1 cellular context compared by ENCODE assay signal in the genomic region with DNA sequence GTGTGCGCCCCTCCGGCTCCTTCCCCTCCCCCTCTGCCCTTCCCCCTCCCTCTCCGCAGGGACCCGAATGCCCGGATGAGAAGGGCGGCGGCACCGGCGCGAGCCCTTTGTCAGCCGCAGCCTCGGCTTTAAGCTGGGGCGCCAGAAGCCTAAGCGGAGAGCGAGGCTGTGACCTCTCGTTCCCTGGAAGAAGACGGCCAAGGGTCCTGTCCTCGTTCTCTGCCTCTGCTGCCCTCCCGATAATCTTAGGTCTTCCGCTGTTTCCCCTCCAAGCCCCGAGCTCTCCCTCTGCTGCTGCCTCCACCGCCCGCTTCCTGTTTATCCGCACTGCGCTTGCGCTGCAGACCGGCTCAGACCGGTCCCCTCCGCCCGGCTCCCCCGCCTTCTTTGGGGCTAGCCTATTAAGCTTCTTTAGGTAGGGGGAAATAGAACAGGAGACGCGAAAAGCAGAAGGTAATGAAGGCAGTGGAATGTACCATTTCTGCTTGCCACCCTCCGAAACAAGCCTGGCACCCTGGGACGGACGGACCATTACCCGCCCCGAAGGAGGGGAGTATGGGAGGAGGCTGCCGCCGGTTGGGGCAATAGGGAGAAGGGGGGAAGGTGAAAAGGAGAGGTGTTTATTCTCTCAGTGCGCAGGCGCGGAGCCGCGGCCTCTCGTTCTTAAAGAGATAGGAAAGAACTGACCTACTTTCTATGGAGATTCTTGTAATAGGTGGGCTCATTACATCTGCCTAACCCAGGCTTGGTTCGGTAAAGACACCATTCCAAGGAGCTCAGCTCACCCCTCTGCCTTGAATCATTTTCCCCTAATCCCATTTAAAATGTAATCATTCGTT.
TF ChIP-seq lines count a peak whose summit lies in the region.

Gene OGA, minus strand, starts transcription at position 326 of the 839 bp plus-strand sequence. CDS start 422 bp downstream, outside the sequence.

TF ChIP-seq in K562, 482 proteins besides CTCF, POLR2A, EP300 and RAD21 (continued from another document and continues in another):
- TF ChIP-seq WHSC1 (IDR thresholded peaks at IDR 0.05; ENCODE audit: low read length): no peak
- TF ChIP-seq, protein P1, sequence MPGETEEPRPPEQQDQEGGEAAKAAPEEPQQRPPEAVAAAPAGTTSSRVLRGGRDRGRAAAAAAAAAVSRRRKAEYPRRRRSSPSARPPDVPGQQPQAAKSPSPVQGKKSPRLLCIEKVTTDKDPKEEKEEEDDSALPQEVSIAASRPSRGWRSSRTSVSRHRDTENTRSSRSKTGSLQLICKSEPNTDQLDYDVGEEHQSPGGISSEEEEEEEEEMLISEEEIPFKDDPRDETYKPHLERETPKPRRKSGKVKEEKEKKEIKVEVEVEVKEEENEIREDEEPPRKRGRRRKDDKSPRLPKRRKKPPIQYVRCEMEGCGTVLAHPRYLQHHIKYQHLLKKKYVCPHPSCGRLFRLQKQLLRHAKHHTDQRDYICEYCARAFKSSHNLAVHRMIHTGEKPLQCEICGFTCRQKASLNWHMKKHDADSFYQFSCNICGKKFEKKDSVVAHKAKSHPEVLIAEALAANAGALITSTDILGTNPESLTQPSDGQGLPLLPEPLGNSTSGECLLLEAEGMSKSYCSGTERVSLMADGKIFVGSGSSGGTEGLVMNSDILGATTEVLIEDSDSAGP (CRISPR knock-in tag; IDR thresholded peaks at IDR 0.05): peak; percentile 88
- TF ChIP-seq GABPA (tag; conservative IDR thresholded peaks at IDR 0.05; ENCODE audit: low read depth): peak; percentile 34; the same call in 1 of the 2 replicates
- peak; percentile 96 for TF ChIP-seq LEF1 (IDR thresholded peaks at IDR 0.05)
- TF ChIP-seq ZNF639 (CRISPR knock-in tag; conservative IDR thresholded peaks at IDR 0.05 in 1 of 2, IDR thresholded peaks at IDR 0.05 in 1 of 2): no peak
- no peak for TF ChIP-seq ZNF695 (CRISPR knock-in tag; IDR thresholded peaks at IDR 0.05)
- TF ChIP-seq, protein P2, sequence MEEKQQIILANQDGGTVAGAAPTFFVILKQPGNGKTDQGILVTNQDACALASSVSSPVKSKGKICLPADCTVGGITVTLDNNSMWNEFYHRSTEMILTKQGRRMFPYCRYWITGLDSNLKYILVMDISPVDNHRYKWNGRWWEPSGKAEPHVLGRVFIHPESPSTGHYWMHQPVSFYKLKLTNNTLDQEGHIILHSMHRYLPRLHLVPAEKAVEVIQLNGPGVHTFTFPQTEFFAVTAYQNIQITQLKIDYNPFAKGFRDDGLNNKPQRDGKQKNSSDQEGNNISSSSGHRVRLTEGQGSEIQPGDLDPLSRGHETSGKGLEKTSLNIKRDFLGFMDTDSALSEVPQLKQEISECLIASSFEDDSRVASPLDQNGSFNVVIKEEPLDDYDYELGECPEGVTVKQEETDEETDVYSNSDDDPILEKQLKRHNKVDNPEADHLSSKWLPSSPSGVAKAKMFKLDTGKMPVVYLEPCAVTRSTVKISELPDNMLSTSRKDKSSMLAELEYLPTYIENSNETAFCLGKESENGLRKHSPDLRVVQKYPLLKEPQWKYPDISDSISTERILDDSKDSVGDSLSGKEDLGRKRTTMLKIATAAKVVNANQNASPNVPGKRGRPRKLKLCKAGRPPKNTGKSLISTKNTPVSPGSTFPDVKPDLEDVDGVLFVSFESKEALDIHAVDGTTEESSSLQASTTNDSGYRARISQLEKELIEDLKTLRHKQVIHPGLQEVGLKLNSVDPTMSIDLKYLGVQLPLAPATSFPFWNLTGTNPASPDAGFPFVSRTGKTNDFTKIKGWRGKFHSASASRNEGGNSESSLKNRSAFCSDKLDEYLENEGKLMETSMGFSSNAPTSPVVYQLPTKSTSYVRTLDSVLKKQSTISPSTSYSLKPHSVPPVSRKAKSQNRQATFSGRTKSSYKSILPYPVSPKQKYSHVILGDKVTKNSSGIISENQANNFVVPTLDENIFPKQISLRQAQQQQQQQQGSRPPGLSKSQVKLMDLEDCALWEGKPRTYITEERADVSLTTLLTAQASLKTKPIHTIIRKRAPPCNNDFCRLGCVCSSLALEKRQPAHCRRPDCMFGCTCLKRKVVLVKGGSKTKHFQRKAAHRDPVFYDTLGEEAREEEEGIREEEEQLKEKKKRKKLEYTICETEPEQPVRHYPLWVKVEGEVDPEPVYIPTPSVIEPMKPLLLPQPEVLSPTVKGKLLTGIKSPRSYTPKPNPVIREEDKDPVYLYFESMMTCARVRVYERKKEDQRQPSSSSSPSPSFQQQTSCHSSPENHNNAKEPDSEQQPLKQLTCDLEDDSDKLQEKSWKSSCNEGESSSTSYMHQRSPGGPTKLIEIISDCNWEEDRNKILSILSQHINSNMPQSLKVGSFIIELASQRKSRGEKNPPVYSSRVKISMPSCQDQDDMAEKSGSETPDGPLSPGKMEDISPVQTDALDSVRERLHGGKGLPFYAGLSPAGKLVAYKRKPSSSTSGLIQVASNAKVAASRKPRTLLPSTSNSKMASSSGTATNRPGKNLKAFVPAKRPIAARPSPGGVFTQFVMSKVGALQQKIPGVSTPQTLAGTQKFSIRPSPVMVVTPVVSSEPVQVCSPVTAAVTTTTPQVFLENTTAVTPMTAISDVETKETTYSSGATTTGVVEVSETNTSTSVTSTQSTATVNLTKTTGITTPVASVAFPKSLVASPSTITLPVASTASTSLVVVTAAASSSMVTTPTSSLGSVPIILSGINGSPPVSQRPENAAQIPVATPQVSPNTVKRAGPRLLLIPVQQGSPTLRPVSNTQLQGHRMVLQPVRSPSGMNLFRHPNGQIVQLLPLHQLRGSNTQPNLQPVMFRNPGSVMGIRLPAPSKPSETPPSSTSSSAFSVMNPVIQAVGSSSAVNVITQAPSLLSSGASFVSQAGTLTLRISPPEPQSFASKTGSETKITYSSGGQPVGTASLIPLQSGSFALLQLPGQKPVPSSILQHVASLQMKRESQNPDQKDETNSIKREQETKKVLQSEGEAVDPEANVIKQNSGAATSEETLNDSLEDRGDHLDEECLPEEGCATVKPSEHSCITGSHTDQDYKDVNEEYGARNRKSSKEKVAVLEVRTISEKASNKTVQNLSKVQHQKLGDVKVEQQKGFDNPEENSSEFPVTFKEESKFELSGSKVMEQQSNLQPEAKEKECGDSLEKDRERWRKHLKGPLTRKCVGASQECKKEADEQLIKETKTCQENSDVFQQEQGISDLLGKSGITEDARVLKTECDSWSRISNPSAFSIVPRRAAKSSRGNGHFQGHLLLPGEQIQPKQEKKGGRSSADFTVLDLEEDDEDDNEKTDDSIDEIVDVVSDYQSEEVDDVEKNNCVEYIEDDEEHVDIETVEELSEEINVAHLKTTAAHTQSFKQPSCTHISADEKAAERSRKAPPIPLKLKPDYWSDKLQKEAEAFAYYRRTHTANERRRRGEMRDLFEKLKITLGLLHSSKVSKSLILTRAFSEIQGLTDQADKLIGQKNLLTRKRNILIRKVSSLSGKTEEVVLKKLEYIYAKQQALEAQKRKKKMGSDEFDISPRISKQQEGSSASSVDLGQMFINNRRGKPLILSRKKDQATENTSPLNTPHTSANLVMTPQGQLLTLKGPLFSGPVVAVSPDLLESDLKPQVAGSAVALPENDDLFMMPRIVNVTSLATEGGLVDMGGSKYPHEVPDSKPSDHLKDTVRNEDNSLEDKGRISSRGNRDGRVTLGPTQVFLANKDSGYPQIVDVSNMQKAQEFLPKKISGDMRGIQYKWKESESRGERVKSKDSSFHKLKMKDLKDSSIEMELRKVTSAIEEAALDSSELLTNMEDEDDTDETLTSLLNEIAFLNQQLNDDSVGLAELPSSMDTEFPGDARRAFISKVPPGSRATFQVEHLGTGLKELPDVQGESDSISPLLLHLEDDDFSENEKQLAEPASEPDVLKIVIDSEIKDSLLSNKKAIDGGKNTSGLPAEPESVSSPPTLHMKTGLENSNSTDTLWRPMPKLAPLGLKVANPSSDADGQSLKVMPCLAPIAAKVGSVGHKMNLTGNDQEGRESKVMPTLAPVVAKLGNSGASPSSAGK (IDR thresholded peaks at IDR 0.05): no peak
- peak; percentile 85 for TF ChIP-seq XRCC5 (IDR thresholded peaks at IDR 0.05; ENCODE audit: low read depth, low read length)
- TF ChIP-seq TAF15 (IDR thresholded peaks at IDR 0.05; ENCODE audit: low read depth, low read length): no peak
- TF ChIP-seq ZNF436 (CRISPR knock-in tag; IDR thresholded peaks at IDR 0.05): no peak
- TF ChIP-seq NEUROD1 (IDR thresholded peaks at IDR 0.05; ENCODE audit: borderline replicate concordance, low read depth, low read length, partially characterized antibody): peak; percentile 80
- peak; percentile 91 for TF ChIP-seq RNF2 (IDR thresholded peaks at IDR 0.05)
- TF ChIP-seq EGR1 (conservative IDR thresholded peaks at IDR 0.05): peak; percentile 66
- TF ChIP-seq BRF1 (IDR thresholded peaks at IDR 0.05; ENCODE audit: borderline replicate concordance, extremely low read depth, insufficient read length): no peak
- no peak for TF ChIP-seq KAT8 (IDR thresholded peaks at IDR 0.05; ENCODE audit: low read depth)
- 0 out of 2 replicates have a peak, but pooled peaks have one; percentile 19 for TF ChIP-seq FOSL1 (tag; conservative IDR thresholded peaks at IDR 0.05)
- 0 out of 4 replicates have a peak, but pooled peaks of 1 of the 2 experiments have one; percentile 23 for TF ChIP-seq UBTF (IDR thresholded peaks at IDR 0.05; ENCODE audit: borderline replicate concordance in 1 of 2, low read depth in 2 of 2, low read length in 2 of 2)
- no peak; the same call in 1 of the 2 replicates for TF ChIP-seq SOX6 (IDR thresholded peaks at IDR 0.05)
- TF ChIP-seq, protein P3, sequence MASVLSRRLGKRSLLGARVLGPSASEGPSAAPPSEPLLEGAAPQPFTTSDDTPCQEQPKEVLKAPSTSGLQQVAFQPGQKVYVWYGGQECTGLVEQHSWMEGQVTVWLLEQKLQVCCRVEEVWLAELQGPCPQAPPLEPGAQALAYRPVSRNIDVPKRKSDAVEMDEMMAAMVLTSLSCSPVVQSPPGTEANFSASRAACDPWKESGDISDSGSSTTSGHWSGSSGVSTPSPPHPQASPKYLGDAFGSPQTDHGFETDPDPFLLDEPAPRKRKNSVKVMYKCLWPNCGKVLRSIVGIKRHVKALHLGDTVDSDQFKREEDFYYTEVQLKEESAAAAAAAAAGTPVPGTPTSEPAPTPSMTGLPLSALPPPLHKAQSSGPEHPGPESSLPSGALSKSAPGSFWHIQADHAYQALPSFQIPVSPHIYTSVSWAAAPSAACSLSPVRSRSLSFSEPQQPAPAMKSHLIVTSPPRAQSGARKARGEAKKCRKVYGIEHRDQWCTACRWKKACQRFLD (CRISPR knock-in tag; IDR thresholded peaks at IDR 0.05): peak; percentile 67; the same call in 1 of the 2 replicates
- TF ChIP-seq CREM (IDR thresholded peaks at IDR 0.05; ENCODE audit: low read depth): peak; percentile 71; the same call in 1 of the 2 replicates
- peak; percentile 76; the same call in 1 of the 2 replicates for TF ChIP-seq PHF8 (IDR thresholded peaks at IDR 0.05; ENCODE audit: borderline replicate concordance, low read length)
- TF ChIP-seq BRD9 (IDR thresholded peaks at IDR 0.05; ENCODE audit: low read depth, partially characterized antibody): peak; percentile 68
- 0 out of 2 replicates have a peak, but pooled peaks have one; percentile 31 for TF ChIP-seq HNRNPL (IDR thresholded peaks at IDR 0.05; ENCODE audit: low read depth, low read length)
- TF ChIP-seq ZNF444 (CRISPR knock-in tag; IDR thresholded peaks at IDR 0.05): no peak
- no peak for TF ChIP-seq SIN3B (IDR thresholded peaks at IDR 0.05; ENCODE audit: low read depth)
- TF ChIP-seq FOXK1 (CRISPR knock-in tag; IDR thresholded peaks at IDR 0.05; ENCODE audit: borderline replicate concordance): peak; percentile 38; the same call in 1 of the 2 replicates
- TF ChIP-seq TBP (optimal IDR thresholded peaks at IDR 0.05; ENCODE audit: low read depth, low read length): peak; percentile 72
- TF ChIP-seq ZEB2 (IDR thresholded peaks at IDR 0.05): no peak
- peak; percentile 90; the same call in 1 of the 2 replicates for TF ChIP-seq GTF2E2 (tag; IDR thresholded peaks at IDR 0.05)
- TF ChIP-seq, protein P4, sequence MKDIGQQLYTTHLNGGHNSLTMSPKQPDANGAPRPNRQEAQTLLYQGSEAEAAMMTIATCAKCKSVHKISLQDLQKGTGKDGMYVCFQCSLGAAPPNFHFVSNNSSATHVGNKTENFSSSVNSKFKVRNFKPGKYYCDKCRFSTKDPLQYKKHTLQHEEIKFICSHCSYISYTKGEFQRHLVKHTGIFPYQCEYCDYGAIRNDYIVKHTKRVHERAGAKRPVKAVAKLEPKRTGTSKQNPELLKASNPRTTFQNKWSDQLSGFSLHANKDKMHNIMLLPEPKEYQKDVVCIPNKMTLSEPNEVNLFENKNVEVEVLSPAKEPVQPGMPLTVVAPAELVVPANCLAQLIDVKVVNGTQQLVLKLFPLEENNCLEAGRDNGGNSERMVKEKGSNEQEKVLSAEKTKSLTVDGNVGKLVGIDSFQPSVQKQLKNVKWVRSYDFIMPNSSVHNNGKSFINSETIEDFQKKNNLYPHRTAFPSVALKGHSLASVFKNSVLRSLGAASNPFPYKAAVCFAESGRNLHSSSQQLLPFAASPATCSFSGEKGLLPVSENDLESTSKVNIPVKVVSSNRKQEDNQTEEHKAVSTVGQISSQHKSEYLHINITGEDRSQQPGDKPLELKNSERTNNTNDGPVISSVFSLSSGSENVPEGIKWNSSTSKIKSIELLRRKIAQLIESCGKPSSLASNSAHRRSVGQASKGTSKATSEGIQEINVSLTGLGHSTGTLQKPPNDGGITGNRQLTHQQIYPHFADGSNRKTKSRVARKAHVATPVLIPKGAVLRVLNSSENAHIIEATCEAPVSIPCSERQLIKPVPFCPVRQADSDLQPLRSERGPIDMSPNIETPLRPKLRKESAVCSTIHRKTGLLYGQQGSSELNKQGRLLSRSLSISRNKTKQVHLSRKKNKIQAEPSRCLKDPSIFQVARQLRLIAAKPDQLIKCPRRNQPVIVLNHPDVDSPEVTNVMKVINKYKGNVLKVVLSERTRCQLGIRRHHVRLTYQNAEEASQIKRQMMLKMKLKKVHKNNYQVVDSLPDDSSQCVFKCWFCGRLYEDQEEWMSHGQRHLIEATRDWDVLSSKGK (CRISPR knock-in tag; IDR thresholded peaks at IDR 0.05): no peak
